In the genomic region with DNA sequence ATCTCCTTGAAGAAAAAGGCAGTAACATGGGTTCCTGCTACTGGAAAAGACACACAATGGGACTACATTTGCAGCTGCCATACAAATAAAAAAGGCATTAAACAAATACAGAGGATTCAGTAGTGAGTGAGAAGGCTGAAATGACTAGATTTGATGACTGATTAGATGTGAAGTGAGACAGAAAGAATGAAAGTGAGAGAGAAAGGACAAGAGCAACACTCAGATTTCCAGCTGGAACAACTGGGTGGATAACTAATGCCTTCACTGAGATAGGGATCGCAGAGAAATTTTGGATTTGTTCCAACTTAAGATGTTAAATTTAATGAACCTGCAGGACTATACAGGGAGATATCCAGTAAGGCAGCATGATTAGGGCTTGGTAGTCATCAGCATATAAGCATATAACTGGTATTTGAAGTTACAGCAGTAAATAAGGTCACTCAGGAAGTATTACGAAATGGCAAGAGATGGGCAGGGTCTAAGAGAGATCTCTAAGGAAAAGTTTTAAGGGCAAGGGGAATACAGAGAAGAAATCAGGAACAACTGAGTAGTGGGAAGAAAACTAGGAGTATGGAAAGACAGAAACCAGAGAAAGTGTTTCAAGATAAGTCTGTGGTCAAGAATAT, we compare ENCODE assay signal across 20 cellular contexts. TPM values are rescaled to one million over a fixed set of nuclear protein-coding genes. Genes with fewer than 3 reads are reported as not detected.
DNase-seq lines count a peak whose midpoint lies in the region; ATAC-seq, FAIRE-seq and TF ChIP-seq lines count a peak whose summit lies in the region.
"Had no signal": no experiment of that assay in that cellular context is flagged by ENCODE, and none has a peak within 500 bp of the region (broad histone marks: within the 10 kb centered on the region; RNA-seq: fewer than 3 reads in every experiment).

No MANE protein-coding gene starts in this region.

- TF ChIP-seq POLR2A in HepG2 (IDR thresholded peaks at IDR 0.05; ENCODE audit: insufficient read depth in 1 of 2, low read depth in 2 of 2, low read length in 2 of 2) = no peak

- TF ChIP-seq CTCF in MCF 10A (IDR thresholded peaks at IDR 0.05; ENCODE audit: unreplicated experiment) = no peak
- TF ChIP-seq CTCF in mammary epithelial cell (conservative IDR thresholded peaks at IDR 0.05 in 1 of 2, IDR thresholded peaks at IDR 0.05 in 1 of 2; ENCODE audit: extremely low read depth in 1 of 2, insufficient read depth in 1 of 2, low read depth in 1 of 2, low read length in 2 of 2) = no peak
- TF ChIP-seq CTCF in HepG2 (CRISPR knock-in tag; IDR thresholded peaks at IDR 0.05) = no peak
- TF ChIP-seq CTCF in type B pancreatic cell (conservative IDR thresholded peaks at IDR 0.05) = no peak
- TF ChIP-seq CTCF in osteoblast (IDR thresholded peaks at IDR 0.05; ENCODE audit: extremely low read depth, low read depth, low read length) = no peak

- no peak overlapping the region for H3K27ac ChIP-seq in mammary epithelial cell (ENCODE audit: insufficient read depth, low read depth, low read length)
- no peak overlapping the region for H3K27ac ChIP-seq in HepG2 (ENCODE audit: extremely low read length, insufficient read depth, low read length)
- H3K27ac ChIP-seq in osteoblast (ENCODE audit: low read depth, low read length) = no peak overlapping the region
- H3K27ac ChIP-seq: Peyer's patch, sigmoid colon had no signal

- POLR2A ChIA-PET in MCF 10A (lab: Yijun Ruan, JAX) = interaction anchor here (0.6 to 2.1 kb wide), 3 partner anchors 7 to 68 kb away, joined by 3 to 8 read pairs (median 4); a partner anchor contains a TSS
- POLR2A ChIA-PET in HepG2 (lab: Yijun Ruan, JAX) = no interaction called here

- H3K9ac ChIP-seq in mammary epithelial cell (ENCODE audit: insufficient read depth, low read length) = no peak overlapping the region
- no peak overlapping the region for H3K9ac ChIP-seq in HepG2 (ENCODE audit: insufficient read depth, low read depth, low read length)

- ATAC-seq in T-helper 17 cell (no peak), HepG2 (no peak)
- ATAC-seq: esophagus mucosa, left lobe of liver had no signal

- no peaks in the 10 kb centered on the region for H3K36me3 Mint-ChIP-seq in MCF 10A (ENCODE audit: insufficient read depth, unreplicated experiment)
- H3K36me3 Mint-ChIP-seq in T-helper 17 cell (ENCODE audit: low read depth) = peaks cover 5% of the 10 kb centered on the region
- H3K36me3 Mint-ChIP-seq in type B pancreatic cell = peaks cover 14% of the 10 kb centered on the region
- H3K36me3 Mint-ChIP-seq: IgD-negative memory B cell had no signal

- H3K4me3 ChIP-seq in mammary epithelial cell (replicated peaks in 1 of 3; ENCODE audit: insufficient read depth in 1 of 3, low read depth in 2 of 3, low read length in 3 of 3) = no peak overlapping the region
- no peak overlapping the region for H3K4me3 ChIP-seq in HepG2 (replicated peaks in 1 of 3; ENCODE audit: insufficient read depth in 1 of 3, low read depth in 2 of 3, low read length in 3 of 3)
- H3K4me3 ChIP-seq in osteoblast (ENCODE audit: insufficient read depth, low read length) = no peak overlapping the region
- H3K4me3 ChIP-seq: Peyer's patch, sigmoid colon had no signal

- H2AFZ ChIP-seq in mammary epithelial cell (ENCODE audit: low read depth, low read length) (no peak overlapping the region), HepG2 (ENCODE audit: low read length) (no peak overlapping the region), osteoblast (ENCODE audit: low read length) (no peak overlapping the region)

- H3K4me1 ChIP-seq in mammary epithelial cell (ENCODE audit: insufficient read depth, low read length) = peaks cover 5% of the 10 kb centered on the region
- peaks cover 24% of the 10 kb centered on the region for H3K4me1 ChIP-seq in HepG2 (ENCODE audit: insufficient read depth, low read length)
- no peaks in the 10 kb centered on the region for H3K4me1 ChIP-seq in osteoblast (ENCODE audit: insufficient read depth, low read length)

- BruUV-seq in MCF 10A (replicated peaks; lab: Mats Ljungman, UMichigan) (no TSS peak), mammary epithelial cell (replicated peaks; lab: Mats Ljungman, UMichigan) (no TSS peak), HepG2 (replicated peaks; lab: Mats Ljungman, UMichigan) (no TSS peak)

- no peak for FAIRE-seq in HepG2 (lab: Jason Lieb, UNC)
- FAIRE-seq: D721Med had no signal

- no peaks in the 10 kb centered on the region for H3K9me3 Mint-ChIP-seq in MCF 10A (ENCODE audit: unreplicated experiment)
- H3K9me3 Mint-ChIP-seq in type B pancreatic cell = no peaks in the 10 kb centered on the region
- H3K9me3 Mint-ChIP-seq: IgD-negative memory B cell had no signal

- H3K27ac Mint-ChIP-seq in MCF 10A (ENCODE audit: low read depth, unreplicated experiment) (no peak overlapping the region), T-helper 17 cell (peak overlapping the region; percentile 8), type B pancreatic cell (peak overlapping the region; percentile 1)

- H3K4me2 ChIP-seq in mammary epithelial cell (ENCODE audit: insufficient read depth, low read depth, low read length) (no peak overlapping the region), HepG2 (ENCODE audit: low read depth, low read length) (no peak overlapping the region), osteoblast (ENCODE audit: insufficient read depth, low read length) (no peak overlapping the region)

- WGBS in mammary epithelial cell (ENCODE audit: low coverage, missing lambda C conversion rate) = 56% methylated on average over 2 of the region's 2 CpGs
- WGBS in HepG2 (ENCODE audit: low lambda C conversion rate) = 98% methylated on average over 2 of the region's 2 CpGs

- no peaks in the 10 kb centered on the region for H4K20me1 ChIP-seq in mammary epithelial cell (ENCODE audit: insufficient read depth, low read length)
- no peaks in the 10 kb centered on the region; the same call in 1 of the 2 replicates for H4K20me1 ChIP-seq in HepG2 (ENCODE audit: insufficient read depth, low read length)
- no peaks in the 10 kb centered on the region for H4K20me1 ChIP-seq in osteoblast (ENCODE audit: insufficient read depth, low read length)

- DNase-seq in MCF 10A (ENCODE audit: unreplicated experiment) (peak; percentile 16), mammary epithelial cell (no peak), T-helper 17 cell (no peak), HepG2 (ENCODE audit: low spot score) (no peak), type B pancreatic cell (ENCODE audit: extremely low spot score, unreplicated experiment) (no peak), NCI-H1436 treated with DMSO at 0.1 percent for 48 hours (lab: John Stamatoyannopoulos, UW) (no peak), osteoblast (ENCODE audit: insufficient read length, low spot score, missing footprints) (no peak), NOMO-1 (lab: John Stamatoyannopoulos, UW; ENCODE audit: unreplicated experiment in 2 of 2) (no peak)
- DNase-seq: activated CD4-positive, CD25-positive, alpha-beta regulatory T cell treated with anti-CD3 and anti-CD28 coated beads, Interleukin-2, amount 50 U/mL, for 72 hours; aorta; cortex of kidney; hippocampal formation; NCI-H146; Peyer's patch; sigmoid colon; stimulated activated CD4-positive, alpha-beta T cell treated with anti-CD3 and anti-CD28 coated beads, Interleukin-4, amount 100 ng/mL, for 4 hours had no signal

- CTCF ChIA-PET in MCF 10A (lab: Yijun Ruan, JAX) (interaction anchor here (1.2 to 3.1 kb wide), 8 partner anchors 16 to 827 kb away, joined by 3 to 41 read pairs (median 6); a partner anchor contains a TSS), mammary epithelial cell (lab: Charles Lee; ENCODE audit: low non-redundant PET) (no interaction called here), HepG2 (lab: Yijun Ruan, JAX; ENCODE audit: low intra/inter-chr PET ratio, low total read pairs) (no interaction called here)

- H3K9me3 ChIP-seq in mammary epithelial cell (replicated peaks; ENCODE audit: insufficient read depth, low read length) (no peaks in the 10 kb centered on the region), T-helper 17 cell (ENCODE audit: control insufficient read depth, low read length, poor library complexity, severe bottlenecking) (no peaks in the 10 kb centered on the region), HepG2 (ENCODE audit: low read length) (no peaks in the 10 kb centered on the region), osteoblast (ENCODE audit: low read depth, low read length) (no peaks in the 10 kb centered on the region)
- H3K9me3 ChIP-seq: Peyer's patch, sigmoid colon had no signal

- no peak for TF ChIP-seq RAD21 in HepG2 (CRISPR knock-in tag; IDR thresholded peaks at IDR 0.05)

- dilution Hi-C loops in mammary epithelial cell (cut with HindIII; ENCODE audit: low sequenced_read_pairs) = no loop called here

- peaks cover 59% of the 10 kb centered on the region for H3K79me2 ChIP-seq in mammary epithelial cell (ENCODE audit: insufficient read depth, low read length)
- H3K79me2 ChIP-seq in HepG2 (ENCODE audit: insufficient read depth, low read length) = peaks cover 42% of the 10 kb centered on the region
- peaks cover 53% of the 10 kb centered on the region for H3K79me2 ChIP-seq in osteoblast (ENCODE audit: insufficient read depth, low read length)

- TF ChIP-seq EP300 in HepG2 (IDR thresholded peaks at IDR 0.05; ENCODE audit: low read depth in 2 of 2, low read length in 2 of 2) (no peak), HepG2 (CRISPR knock-in tag; IDR thresholded peaks at IDR 0.05; ENCODE audit: borderline replicate concordance) (no peak)

- in situ Hi-C loops in mammary epithelial cell (cut with MboI; ENCODE audit: low sequenced_read_pairs in 2 of 2) = loop anchor here in 1 of 2 donors (10.0 kb wide), 1 partner anchor 662 kb away; no protein-coding TSS in a partner anchor
- in situ Hi-C loops in HepG2 (cut with HindIII; ENCODE audit: extremely low pct_ligation_motif_present, low pct_unique_long_range_greater_than_20kb) = no loop called here

- intact Hi-C loops in MCF 10A (cut with micrococcal nuclease) (loop anchor here (10.0 kb wide), 1 partner anchor 432 kb away; no protein-coding TSS in a partner anchor), mammary epithelial cell (cut with micrococcal nuclease) (loop anchor here (10.0 kb wide), 5 partner anchors 212 to 1022 kb away; a partner anchor contains a TSS), HepG2 (cut with micrococcal nuclease; ENCODE audit: unreplicated experiment) (loop anchor here (10.0 kb wide), 2 partner anchors 102 to 662 kb away; no protein-coding TSS in a partner anchor)

- no peaks in the 10 kb centered on the region for H3K36me3 ChIP-seq in mammary epithelial cell (ENCODE audit: insufficient read depth, low read length)
- H3K36me3 ChIP-seq in HepG2 (replicated peaks in 1 of 2; ENCODE audit: control insufficient read depth in 1 of 2, insufficient read depth in 2 of 2, low read length in 2 of 2) = peaks cover 3 to 4% of the 10 kb centered on the region in 2 experiments; a peak in 4 of 5 replicates
- no peaks in the 10 kb centered on the region for H3K36me3 ChIP-seq in osteoblast (ENCODE audit: insufficient read depth, low read length)
- H3K36me3 ChIP-seq: Peyer's patch had no signal

- H3K27me3 ChIP-seq in mammary epithelial cell (ENCODE audit: insufficient read depth, low read length) (no peaks in the 10 kb centered on the region), HepG2 (ENCODE audit: control insufficient read depth in 1 of 2, insufficient read depth in 2 of 2, low read length in 2 of 2) (no peaks in the 10 kb centered on the region), osteoblast (ENCODE audit: insufficient read depth, low read length) (no peaks in the 10 kb centered on the region)
- H3K27me3 ChIP-seq: Peyer's patch, sigmoid colon had no signal

- H3K4me1 Mint-ChIP-seq in MCF 10A (ENCODE audit: insufficient read depth, unreplicated experiment) (peaks cover 17% of the 10 kb centered on the region), T-helper 17 cell (peaks cover 21% of the 10 kb centered on the region), type B pancreatic cell (ENCODE audit: unreplicated experiment) (peaks cover 22% of the 10 kb centered on the region)

- H3K27me3 Mint-ChIP-seq in MCF 10A (ENCODE audit: insufficient read depth, unreplicated experiment) = no peaks in the 10 kb centered on the region
- H3K27me3 Mint-ChIP-seq in T-helper 17 cell = no peaks in the 10 kb centered on the region
- H3K27me3 Mint-ChIP-seq in type B pancreatic cell = no peaks in the 10 kb centered on the region
- H3K27me3 Mint-ChIP-seq: IgD-negative memory B cell had no signal

- no peak overlapping the region for H3K4me3 Mint-ChIP-seq in MCF 10A (ENCODE audit: unreplicated experiment)
- H3K4me3 Mint-ChIP-seq in T-helper 17 cell = no peak overlapping the region
- H3K4me3 Mint-ChIP-seq in type B pancreatic cell = no peak overlapping the region
- H3K4me3 Mint-ChIP-seq: IgD-negative memory B cell had no signal

RNA-seq across cellular contexts. Expression of a gene that starts 8.1 kb away (rescaled TPM):
- total RNA-seq in MCF 10A (2022) = 11.6 and 11.7 TPM in 2 replicates
- 10 to 100 TPM; 11.8 to 14.1 TPM for total RNA-seq in mammary epithelial cell
- polyA plus RNA-seq in mammary epithelial cell = 6.0 TPM
- 6.7 TPM for polyA minus RNA-seq in mammary epithelial cell
- total RNA-seq in T-helper 17 cell = 1 to 10 TPM; 7.6 to 9.5 TPM
- total RNA-seq in HepG2 (2016; rRNA removed; fragmentation: Illumina TruSeq; extraction: Trizol) = 10.9 and 18.7 TPM in 2 replicates
- total RNA-seq in HepG2 (2016; cell fraction: cytosol; rRNA removed; fragmentation: Illumina TruSeq; extraction: Trizol; ENCODE audit: low read depth) = 2.9 and 3.2 TPM in 2 replicates
- 11.5 and 16.9 TPM in 2 replicates for total RNA-seq in HepG2 (2016; cell fraction: insoluble cytoplasmic fraction; rRNA removed; fragmentation: Illumina TruSeq; extraction: Trizol)
- 9.0 and 9.8 TPM in 2 replicates for total RNA-seq in HepG2 (2016; cell fraction: membrane; rRNA removed; fragmentation: Illumina TruSeq; extraction: Trizol)
- 8.9 and 9.6 TPM in 2 replicates for total RNA-seq in HepG2 (2016; cell fraction: nucleus; rRNA removed; fragmentation: Illumina TruSeq; extraction: Trizol)
- 3.9 TPM in 2 replicates for polyA plus RNA-seq in HepG2 (2011; rRNA removed)
- 2.0 and 3.4 TPM in 2 replicates for polyA plus RNA-seq in HepG2 (2011; cell fraction: cytosol; rRNA removed)
- 1.5 and 1.7 TPM in 2 replicates for polyA plus RNA-seq in HepG2 (2011; cell fraction: nucleus; rRNA removed)
- 6.5 and 7.2 TPM in 2 replicates for polyA plus RNA-seq in HepG2 (2012)
- polyA plus RNA-seq in HepG2 (2016; cell fraction: cytosol; fragmentation: Illumina TruSeq; extraction: Trizol; ENCODE audit: low read depth) = 1.2 TPM in 2 replicates
- polyA plus RNA-seq in HepG2 (2016; cell fraction: insoluble cytoplasmic fraction; fragmentation: Illumina TruSeq; extraction: Trizol; ENCODE audit: low read depth) = 15.7 and 16.2 TPM in 2 replicates
- polyA plus RNA-seq in HepG2 (2016; cell fraction: membrane; fragmentation: Illumina TruSeq; extraction: Trizol; ENCODE audit: low read depth) = 4.6 and 4.7 TPM in 2 replicates
- polyA plus RNA-seq in HepG2 (2016; cell fraction: nucleus; fragmentation: Illumina TruSeq; extraction: Trizol; ENCODE audit: insufficient read depth, low read depth) = 10.4 and 11.5 TPM in 2 replicates
- 5.5 and 9.0 TPM in 2 replicates for polyA minus RNA-seq in HepG2 (2011; rRNA and poly(A)+ RNA removed; ENCODE audit: low replicate concordance)
- 4.7 and 6.8 TPM in 2 replicates for polyA minus RNA-seq in HepG2 (2011; cell fraction: cytosol; rRNA and poly(A)+ RNA removed)
- polyA minus RNA-seq in HepG2 (2011; cell fraction: nucleus; rRNA and poly(A)+ RNA removed) = 5.5 and 6.8 TPM in 2 replicates
- total RNA-seq in type B pancreatic cell (ENCODE audit: low replicate concordance) = 10.7 and 27.7 TPM in 2 replicates
- 9.4 and 10.3 TPM in 2 replicates for total RNA-seq in osteoblast
